9 cellular contexts compared by ENCODE assay signal in the genomic region with DNA sequence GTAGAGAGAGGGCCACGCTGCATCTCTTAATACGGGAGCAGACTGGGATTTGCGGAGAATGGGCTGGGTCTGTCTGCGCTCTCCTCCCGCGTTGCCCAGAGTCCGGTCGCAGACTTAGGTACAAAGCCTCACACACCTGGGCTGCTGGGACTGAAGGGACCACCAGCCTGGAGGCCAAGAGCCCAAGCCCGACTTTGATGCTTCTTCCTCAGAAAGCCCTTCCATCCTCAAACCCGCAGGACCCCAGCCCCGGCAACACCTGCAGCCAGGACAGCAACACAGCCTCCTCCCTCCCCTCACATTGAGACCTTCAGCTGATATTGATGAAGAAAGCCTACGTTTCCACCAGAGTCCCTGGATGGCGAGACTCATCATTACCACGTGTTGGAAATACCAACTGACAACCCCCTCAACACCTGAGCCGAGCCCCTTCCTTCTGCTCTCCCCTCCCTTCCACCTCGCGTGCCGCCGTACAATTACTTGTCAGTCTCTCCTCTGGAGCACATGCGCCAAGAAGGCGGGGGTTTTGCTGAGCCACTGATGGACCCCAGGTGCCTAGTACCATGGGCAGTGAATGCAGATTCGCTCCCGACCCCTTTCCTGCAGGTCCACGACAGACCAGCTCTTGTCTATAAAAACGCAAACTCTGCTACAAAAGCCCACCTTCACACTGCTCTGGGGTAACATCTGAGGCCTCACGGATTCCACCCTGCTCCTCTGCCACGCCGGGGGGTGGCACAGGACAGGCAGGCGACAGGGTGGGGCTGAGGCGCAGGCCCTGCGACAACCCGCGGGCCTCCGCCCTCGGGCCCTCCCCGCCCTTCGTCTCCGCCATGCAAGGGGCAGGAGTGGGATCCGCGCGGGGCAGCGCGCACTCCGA. TPM values are rescaled to one million over a fixed set of nuclear protein-coding genes. Genes with fewer than 3 reads are reported as not detected.
DNase-seq lines count a peak whose midpoint lies in the region; ATAC-seq and TF ChIP-seq lines count a peak whose summit lies in the region.
"Had no signal": no experiment of that assay in that cellular context is flagged by ENCODE, and none has a peak within 500 bp of the region (broad histone marks: within the 10 kb centered on the region; RNA-seq: fewer than 3 reads in every experiment).

No MANE protein-coding gene starts in this region.

- H3K27me3 Mint-ChIP-seq in activated T-helper 17 cell treated with anti-CD3 and anti-CD28 coated beads, Interleukin-2, amount 50 U/mL, for 72 hours = no peaks in the 10 kb centered on the region
- H3K27me3 Mint-ChIP-seq in immature natural killer cell (ENCODE audit: low read depth in 3 of 3) = peaks cover 2 to 11% (median 8%) of the 10 kb centered on the region in 3 donors

- H3K9me3 Mint-ChIP-seq in activated T-helper 17 cell treated with anti-CD3 and anti-CD28 coated beads, Interleukin-2, amount 50 U/mL, for 72 hours = no peaks in the 10 kb centered on the region
- H3K9me3 Mint-ChIP-seq in immature natural killer cell = no peaks in the 10 kb centered on the region

- no peak for TF ChIP-seq CTCF in A673 (conservative IDR thresholded peaks at IDR 0.05; ENCODE audit: low read depth, low read length)
- TF ChIP-seq CTCF in testis (IDR thresholded peaks at IDR 0.05) = no peak

- H3K27me3 ChIP-seq in A673 (replicated peaks; ENCODE audit: insufficient read depth, low read depth, low read length, poor library complexity) (no peaks in the 10 kb centered on the region), H7 (ENCODE audit: control insufficient read depth, insufficient read depth, low read length) (no peaks in the 10 kb centered on the region), testis (no peaks in the 10 kb centered on the region)

- peak; percentile 39 for DNase-seq in A673 (ENCODE audit: low spot score)
- DNase-seq in H7 = no peak
- no peak for DNase-seq in immature natural killer cell
- no peak for DNase-seq in testis
- DNase-seq in GM03348 (ENCODE audit: low spot score) = no peak

- CTCF ChIA-PET in A673 (lab: Charles Lee) = interaction anchor here (0.6 to 1.8 kb wide), 4 partner anchors 86 to 761 kb away, joined by 3 to 12 read pairs (median 6); no protein-coding TSS in a partner anchor

- intact Hi-C loops in A673 (cut with micrococcal nuclease; ENCODE audit: unreplicated experiment) = loop anchor here (1.0 to 5.0 kb wide), 3 partner anchors 86 to 498 kb away; no protein-coding TSS in a partner anchor
- intact Hi-C loops in testis (cut with DNase I; ENCODE audit: low total_unique reads) = no loop called here

- peak overlapping the region; percentile 84 for H3K4me3 Mint-ChIP-seq in activated T-helper 17 cell treated with anti-CD3 and anti-CD28 coated beads, Interleukin-2, amount 50 U/mL, for 72 hours
- H3K4me3 Mint-ChIP-seq in immature natural killer cell = peak overlapping the region; percentile 79 to 86 (median 83)

- peak overlapping the region; percentile 67 for H3K27ac Mint-ChIP-seq in activated T-helper 17 cell treated with anti-CD3 and anti-CD28 coated beads, Interleukin-2, amount 50 U/mL, for 72 hours
- H3K27ac Mint-ChIP-seq in immature natural killer cell = peak overlapping the region; percentile 40 to 82 (median 76)

- H3K36me3 Mint-ChIP-seq in activated T-helper 17 cell treated with anti-CD3 and anti-CD28 coated beads, Interleukin-2, amount 50 U/mL, for 72 hours (ENCODE audit: low read depth) = peaks cover 21% of the 10 kb centered on the region
- peaks cover 0 to 7% (median 0%) of the 10 kb centered on the region in 3 donors for H3K36me3 Mint-ChIP-seq in immature natural killer cell

- H3K36me3 ChIP-seq in A673 (ENCODE audit: insufficient read depth, low read length, poor library complexity, severe bottlenecking) (peaks cover 29% of the 10 kb centered on the region), H7 (replicated peaks; ENCODE audit: control insufficient read depth, insufficient read depth, low read length) (peaks cover 20% of the 10 kb centered on the region), testis (ENCODE audit: low read depth, missing control alignments) (peaks cover 3% of the 10 kb centered on the region)

- H3K4me3 ChIP-seq in A673 (ENCODE audit: low read depth, low read length, poor library complexity, severe bottlenecking) (peak overlapping the region; percentile 91), H7 (ENCODE audit: insufficient read depth, low read depth, low read length) (peak overlapping the region; percentile 96), testis (peak overlapping the region; percentile 79 to 90)

- BruUV-seq in A673 (replicated peaks; lab: Mats Ljungman, UMichigan) = no TSS peak

- no peak for ATAC-seq in activated T-helper 17 cell treated with anti-CD3 and anti-CD28 coated beads, Interleukin-2, amount 50 U/mL, for 72 hours (replicated peaks)
- ATAC-seq in HG02759 (IDR thresholded peaks at IDR 0.05; ENCODE audit: unreplicated experiment) (no peak), HG03571 (IDR thresholded peaks at IDR 0.05; ENCODE audit: unreplicated experiment) (no peak)

- H3K27ac ChIP-seq in A673 (ENCODE audit: low read depth, low read length, poor library complexity, severe bottlenecking) (peak overlapping the region; percentile 85), testis (peak overlapping the region; percentile 69 to 81)

- POLR2A ChIA-PET in A673 (lab: Charles Lee; ENCODE audit: low non-redundant PET) = no interaction called here

- WGBS in testis, 2 donors = 21 to 23% methylated on average over 15 to 25 of the region's 44 CpGs

- H3K4me1 ChIP-seq in A673 (ENCODE audit: insufficient read depth, low read length, poor library complexity, severe bottlenecking) (peaks cover 14% of the 10 kb centered on the region), testis (peaks cover 17% of the 10 kb centered on the region)

- peaks cover 15% of the 10 kb centered on the region for H3K4me1 Mint-ChIP-seq in activated T-helper 17 cell treated with anti-CD3 and anti-CD28 coated beads, Interleukin-2, amount 50 U/mL, for 72 hours
- H3K4me1 Mint-ChIP-seq in immature natural killer cell = peaks cover 23 to 28% of the 10 kb centered on the region in 2 donors

- H3K9me3 ChIP-seq in A673 (ENCODE audit: low read depth, low read length, poor library complexity, severe bottlenecking) (no peaks in the 10 kb centered on the region), testis (no peaks in the 10 kb centered on the region)

- no peak for TF ChIP-seq POLR2A in testis (IDR thresholded peaks at IDR 0.05)

RNA-seq across cellular contexts. Expression of a gene that starts 0.8 kb away (rescaled TPM):
- total RNA-seq in A673 (2021) (30.4 and 36.5 TPM in 2 replicates), testis (10 to 100 TPM; 51.2 to 61.7 TPM)
- 19.2 and 20.9 TPM in 2 replicates for total RNA-seq in H7 (2014; rRNA removed; shearing (Covaris generic))
- 10 to 100 TPM; 12.3 to 26.4 TPM for total RNA-seq in activated T-helper 17 cell treated with anti-CD3 and anti-CD28 coated beads, Interleukin-2, amount 50 U/mL, for 72 hours
- polyA plus RNA-seq in immature natural killer cell (10 to 100 TPM; 13.9 to 26.6 (median 19.9) TPM), testis (ENCODE audit: insufficient read depth, low read depth, low replicate concordance) (21.4 TPM)

RNA-seq across cellular contexts. Expression of a gene that starts 15.1 kb away (rescaled TPM):
- total RNA-seq in A673 (2021) (82.8 and 87.1 TPM in 2 replicates), testis (10 to 100 TPM; 71.8 to 82.6 TPM)
- total RNA-seq in H7 (2014; rRNA removed; shearing (Covaris generic)) = 71.2 and 80.5 TPM in 2 replicates
- total RNA-seq in activated T-helper 17 cell treated with anti-CD3 and anti-CD28 coated beads, Interleukin-2, amount 50 U/mL, for 72 hours = 10 to 100 TPM; 27.2 to 61.1 TPM
- polyA plus RNA-seq in immature natural killer cell (10 to 100 TPM; 33.8 to 41.3 (median 35.8) TPM), testis (ENCODE audit: insufficient read depth, low read depth, low replicate concordance) (189 TPM)

RNA-seq across cellular contexts. Expression of a gene that starts 20.2 kb away (rescaled TPM):
- total RNA-seq in A673 (2021) = 0.28 TPM in 1 of 2 replicates, not detected in the other
- not detected in 2 replicates for total RNA-seq in H7 (2014; rRNA removed; shearing (Covaris generic))
- total RNA-seq in activated T-helper 17 cell treated with anti-CD3 and anti-CD28 coated beads, Interleukin-2, amount 50 U/mL, for 72 hours = not detected
- polyA plus RNA-seq in immature natural killer cell = not detected
- 1 to 10 TPM; 3.7 to 9.4 TPM for total RNA-seq in testis
- 14.6 TPM for polyA plus RNA-seq in testis (ENCODE audit: insufficient read depth, low read depth, low replicate concordance)
- total RNA-seq: myocyte had no signal

RNA-seq across cellular contexts. Expression of a gene that starts 24.3 kb away (rescaled TPM):
- total RNA-seq in A673 (2021) = 12.7 and 16.6 TPM in 2 replicates
- total RNA-seq in H7 (2014; rRNA removed; shearing (Covaris generic)) = 10.8 and 12.7 TPM in 2 replicates
- total RNA-seq in activated T-helper 17 cell treated with anti-CD3 and anti-CD28 coated beads, Interleukin-2, amount 50 U/mL, for 72 hours = under 1 TPM in 1 of 2 donors, not detected in 1; 0.32 TPM
- under 1 TPM in 1 of 3 donors, not detected in 2; 0.18 TPM for polyA plus RNA-seq in immature natural killer cell
- 10 to 100 TPM; 14.6 to 19.1 TPM for total RNA-seq in testis
- 15.3 TPM for polyA plus RNA-seq in testis (ENCODE audit: insufficient read depth, low read depth, low replicate concordance)
- total RNA-seq: myocyte had no signal
